19 cellular contexts compared by ENCODE assay signal in the genomic region with DNA sequence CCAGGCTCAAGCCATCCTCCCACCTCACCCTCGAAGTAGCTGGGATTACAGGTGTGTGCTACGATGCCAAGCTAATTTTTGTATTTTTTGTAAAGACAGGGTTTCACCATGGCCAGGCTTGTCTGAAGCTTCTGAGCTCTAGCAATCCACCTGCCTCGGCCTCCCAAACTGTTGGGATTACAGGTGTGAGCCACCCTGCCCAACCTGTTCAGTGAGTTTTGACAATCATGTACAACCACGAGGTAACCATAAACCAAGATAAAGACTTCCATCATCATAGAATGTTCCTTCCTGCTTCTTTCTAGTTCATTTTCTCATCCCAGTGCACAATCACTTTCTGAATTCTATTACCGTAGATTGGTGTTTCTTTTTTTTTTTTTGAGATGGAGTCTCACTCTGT. TPM values are rescaled to one million over a fixed set of nuclear protein-coding genes. Genes with fewer than 3 reads are reported as not detected.
DNase-seq lines count a peak whose midpoint lies in the region; ATAC-seq and TF ChIP-seq lines count a peak whose summit lies in the region.
"Had no signal": no experiment of that assay in that cellular context is flagged by ENCODE, and none has a peak within 500 bp of the region (broad histone marks: within the 10 kb centered on the region; RNA-seq: fewer than 3 reads in every experiment).

No MANE protein-coding gene starts in this region.

- H3K4me3 ChIP-seq in cardiac muscle cell (no peak overlapping the region), ascending aorta (no peak overlapping the region)
- H3K4me3 ChIP-seq: A549; BLaER1 treated with 17β-estradiol and CSF1 and Interleukin-3, amounts not matched to agents 10 nM and 100 nM; SJCRH30 had no signal

- no peak for DNase-seq in cardiac muscle cell (ENCODE audit: low read depth in 1 of 2, low spot score in 1 of 2)
- DNase-seq in Right ventricle myocardium inferior (ENCODE audit: missing footprints): no peak
- peak; percentile 77 to 83 for DNase-seq in left colon
- DNase-seq in ascending aorta (ENCODE audit: low spot score in 2 of 2): no peak
- no peak for DNase-seq in NCI-H187 (lab: John Stamatoyannopoulos, UW)
- DNase-seq: DMS 273 treated with DMSO at 0.1 percent for 48 hours, HFFc6, NCI-H1105, NCI-H1694 treated with DMSO at 0.1 percent for 48 hours, NCI-H2171 treated with DMSO at 0.1 percent for 48 hours, NCI-H524 treated with DMSO at 0.1 percent for 48 hours, OCI-M1, SJCRH30 had no signal

- TF ChIP-seq CTCF in cardiac muscle cell (IDR thresholded peaks at IDR 0.05; ENCODE audit: low read depth, low read length) (no peak), VCaP (conservative IDR thresholded peaks at IDR 0.05) (no peak), ascending aorta (IDR thresholded peaks at IDR 0.05) (no peak)

- H3K4me1 ChIP-seq in cardiac muscle cell (ENCODE audit: low read depth) (peaks cover 35% of the 10 kb centered on the region), ascending aorta (peaks cover 11 to 12% of the 10 kb centered on the region in 2 donors)

- H3K27me3 ChIP-seq in cardiac muscle cell (no peaks in the 10 kb centered on the region), ascending aorta (no peaks in the 10 kb centered on the region)
- H3K27me3 ChIP-seq: BLaER1 treated with 17β-estradiol and CSF1 and Interleukin-3, amounts not matched to agents 10 nM and 100 nM; SJCRH30 had no signal

- ATAC-seq in Right ventricle myocardium inferior (no peak), left colon (peak; percentile 62), GM21825 (IDR thresholded peaks at IDR 0.05; ENCODE audit: unreplicated experiment) (no peak), HG02798 (IDR thresholded peaks at IDR 0.05; ENCODE audit: poor library complexity, unreplicated experiment) (no peak)
- ATAC-seq: A549 had no signal

- H3K36me3 ChIP-seq in cardiac muscle cell (no peaks in the 10 kb centered on the region), ascending aorta (no peaks in the 10 kb centered on the region)
- H3K36me3 ChIP-seq: BLaER1 treated with 17β-estradiol and CSF1 and Interleukin-3, amounts not matched to agents 10 nM and 100 nM; SJCRH30 had no signal

- H3K9me3 ChIP-seq in cardiac muscle cell (ENCODE audit: low read depth): no peaks in the 10 kb centered on the region
- no peaks in the 10 kb centered on the region for H3K9me3 ChIP-seq in ascending aorta
- H3K9me3 ChIP-seq: A549; BLaER1 treated with 17β-estradiol and CSF1 and Interleukin-3, amounts not matched to agents 10 nM and 100 nM; SJCRH30 had no signal

- H3K27ac ChIP-seq in cardiac muscle cell (peak overlapping the region; percentile 99), VCaP (peak overlapping the region; percentile 20; the same call in 1 of the 2 replicates), ascending aorta (no peak overlapping the region)
- H3K27ac ChIP-seq: A549; BLaER1 treated with 17β-estradiol and CSF1 and Interleukin-3, amounts not matched to agents 10 nM and 100 nM; RWPE1; SJCRH30 had no signal

- intact Hi-C loops in Right ventricle myocardium inferior (cut with DNase I): no loop called here
- intact Hi-C loops in left colon (cut with DNase I, micrococcal nuclease): no loop called here
- intact Hi-C loops in ascending aorta (cut with DNase I): loop anchor here (5.0 kb wide), 1 partner anchor 53 kb away; no protein-coding TSS in a partner anchor

RNA-seq across cellular contexts. Expression of a gene that starts 30.5 kb away (rescaled TPM):
- 143 and 247 TPM in 2 replicates for total RNA-seq in cardiac muscle cell
- polyA plus RNA-seq in cardiac muscle cell: 156 and 216 TPM in 2 replicates
- total RNA-seq in Right ventricle myocardium inferior: 99.0 TPM
- total RNA-seq in left colon: 100 to 1,000 TPM; 192 to 233 TPM
- 20.6 TPM for total RNA-seq in ascending aorta

Comparison
In these comparisons a context has a peak if more than half of its experiments do, and no peak if none do; other contexts are left out.
1. DNase-seq: peak in left colon (2 of 2); none in cardiac muscle cell (0 of 2), Right ventricle myocardium inferior (single experiment), ascending aorta (0 of 2) and NCI-H187 (0 of 2).
2. H3K27ac ChIP-seq: peak in cardiac muscle cell (single experiment) and VCaP (single experiment); none in ascending aorta (0 of 2).